ENCODE assay signal across 1 cellular context in the genomic region with DNA sequence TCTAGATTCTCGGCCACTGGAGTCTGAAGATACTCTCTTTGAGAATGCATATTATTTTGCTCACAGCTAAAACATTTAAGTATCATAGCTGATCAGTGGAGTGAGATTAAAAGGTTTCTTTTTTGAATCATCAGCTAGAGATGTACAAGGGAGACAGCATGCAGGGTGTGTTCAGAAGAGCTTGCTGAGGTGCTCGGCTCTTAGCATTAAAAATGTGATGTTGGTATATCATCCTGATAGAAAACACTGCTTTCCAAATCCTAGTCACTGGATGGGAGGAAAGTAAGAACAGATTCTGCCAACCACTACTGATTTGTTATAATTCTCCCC.
TF ChIP-seq lines count a peak whose summit lies in the region.

No MANE protein-coding gene starts in this region.

TF ChIP-seq in SK-N-SH treated with all-trans-retinoic acid at 6 μM for 48 hours, 23 proteins besides CTCF, POLR2A, EP300 and RAD21 (continued from another document):
- TF ChIP-seq ZC3H10 (CRISPR knock-in tag; IDR thresholded peaks at IDR 0.05) = no peak
- no peak for TF ChIP-seq CSDC2 (CRISPR knock-in tag; IDR thresholded peaks at IDR 0.05)
- TF ChIP-seq, protein P1, sequence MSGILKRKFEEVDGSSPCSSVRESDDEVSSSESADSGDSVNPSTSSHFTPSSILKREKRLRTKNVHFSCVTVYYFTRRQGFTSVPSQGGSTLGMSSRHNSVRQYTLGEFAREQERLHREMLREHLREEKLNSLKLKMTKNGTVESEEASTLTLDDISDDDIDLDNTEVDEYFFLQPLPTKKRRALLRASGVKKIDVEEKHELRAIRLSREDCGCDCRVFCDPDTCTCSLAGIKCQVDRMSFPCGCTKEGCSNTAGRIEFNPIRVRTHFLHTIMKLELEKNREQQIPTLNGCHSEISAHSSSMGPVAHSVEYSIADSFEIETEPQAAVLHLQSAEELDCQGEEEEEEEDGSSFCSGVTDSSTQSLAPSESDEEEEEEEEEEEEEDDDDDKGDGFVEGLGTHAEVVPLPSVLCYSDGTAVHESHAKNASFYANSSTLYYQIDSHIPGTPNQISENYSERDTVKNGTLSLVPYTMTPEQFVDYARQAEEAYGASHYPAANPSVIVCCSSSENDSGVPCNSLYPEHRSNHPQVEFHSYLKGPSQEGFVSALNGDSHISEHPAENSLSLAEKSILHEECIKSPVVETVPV (CRISPR knock-in tag; IDR thresholded peaks at IDR 0.05) = no peak
- no peak for TF ChIP-seq BACH2 (CRISPR knock-in tag; IDR thresholded peaks at IDR 0.05; ENCODE audit: borderline replicate concordance)
- no peak for TF ChIP-seq PPARA (CRISPR knock-in tag; IDR thresholded peaks at IDR 0.05; ENCODE audit: borderline replicate concordance)
- TF ChIP-seq TCF4 (CRISPR knock-in tag; IDR thresholded peaks at IDR 0.05; ENCODE audit: borderline replicate concordance) = no peak
- no peak for TF ChIP-seq GLIS3 (CRISPR knock-in tag; IDR thresholded peaks at IDR 0.05)
- TF ChIP-seq SNAI2 (CRISPR knock-in tag; IDR thresholded peaks at IDR 0.05) = no peak
- TF ChIP-seq TOX (CRISPR knock-in tag; IDR thresholded peaks at IDR 0.05; ENCODE audit: borderline replicate concordance) = no peak
- TF ChIP-seq ESRRG (CRISPR knock-in tag; IDR thresholded peaks at IDR 0.05) = no peak
